In the genomic region with DNA sequence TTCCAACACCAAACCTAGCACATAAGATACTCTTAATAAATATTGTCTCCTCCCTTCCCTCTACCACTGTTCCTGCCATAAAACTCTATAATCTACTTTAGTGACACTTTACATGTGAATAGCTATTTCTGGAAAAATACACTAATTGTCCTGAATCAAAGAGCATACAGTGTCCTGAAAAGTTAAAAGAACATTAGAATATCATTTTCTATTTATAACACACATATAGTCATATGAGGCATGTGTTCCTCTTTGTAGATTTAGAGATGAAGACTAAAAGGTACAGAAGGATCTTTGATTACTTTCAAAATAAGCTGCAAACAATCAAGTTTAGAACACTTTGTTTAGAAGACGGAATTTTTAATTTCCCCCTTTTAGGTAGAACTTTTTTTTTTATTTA, we compare ENCODE assay signal across 35 cellular contexts. TPM values are rescaled to one million over a fixed set of nuclear protein-coding genes. Genes with fewer than 3 reads are reported as not detected.
A peak's percentile ranks its signal among the peaks of the same experiment; 100 is the strongest.
DNase-seq lines count a peak whose midpoint lies in the region; ATAC-seq and TF ChIP-seq lines count a peak whose summit lies in the region.
"Had no signal": no experiment of that assay in that cellular context is flagged by ENCODE, and none has a peak within 500 bp of the region (broad histone marks: within the 10 kb centered on the region; RNA-seq: fewer than 3 reads in every experiment).

No MANE protein-coding gene starts in this region.

- no peak for DNase-seq in activated CD8-positive, alpha-beta T cell treated with anti-CD3 and anti-CD28 coated beads for 36 hours
- no peak for DNase-seq in activated CD8-positive, alpha-beta T cell treated with anti-CD3 and anti-CD28 coated beads, Interleukin-2, amount 10 ng/mL, durations not matched to agents 7 days and 5 days
- DNase-seq in CD4-positive, alpha-beta T cell: no peak
- no peak for DNase-seq in naive thymus-derived CD4-positive, alpha-beta T cell
- DNase-seq in Peyer's patch (no peak), NCI-H1048 (lab: John Stamatoyannopoulos, UW) (no peak), neuronal stem cell (ENCODE audit: low spot score) (no peak)
- DNase-seq: activated CD4-positive, alpha-beta T cell treated with anti-CD3 and anti-CD28 coated beads for 1 hour; activated naive CD4-positive, alpha-beta T cell treated with Interleukin-2 at 50 U/mL for 16 hours; activated T-cell treated with anti-CD3 and anti-CD28 coated beads, Interleukin-2, amount 50 U/mL, for 1 hour; aorta; CD4-positive, CD25-positive, alpha-beta regulatory T cell; effector CD4-positive, alpha-beta T cell; HFFc6; Kasumi-1; left lung; NCI-H1417 treated with DMSO at 0.1 percent for 48 hours; NCI-H2081 treated with DMSO at 0.1 percent for 48 hours; NCI-H2227 treated with DMSO at 0.1 percent for 48 hours; NCI-H526 treated with DMSO at 0.1 percent for 48 hours; occipital lobe; Right ventricle myocardium superior; stimulated activated CD4-positive, alpha-beta T cell treated with anti-CD3 and anti-CD28 coated beads, Interleukin-15, amount 100 ng/mL, for 24 hours had no signal

- H2BK15ac ChIP-seq in neuronal stem cell (ENCODE audit: low read length): no peak overlapping the region

- no peak overlapping the region for H3K18ac ChIP-seq in neuronal stem cell (ENCODE audit: low read length)

- H3K79me1 ChIP-seq in neuronal stem cell (ENCODE audit: low read depth, low read length): peaks cover 3% of the 10 kb centered on the region

- H2AK5ac ChIP-seq in neuronal stem cell (ENCODE audit: low read depth, low read length): no peak overlapping the region

- no peak overlapping the region for H2AFZ ChIP-seq in neuronal stem cell (ENCODE audit: low read length)

- H3K4me3 Mint-ChIP-seq in activated CD8-positive, alpha-beta T cell treated with anti-CD3 and anti-CD28 coated beads for 36 hours: no peak overlapping the region
- H3K4me3 Mint-ChIP-seq in activated CD8-positive, alpha-beta T cell treated with anti-CD3 and anti-CD28 coated beads, Interleukin-2, amount 10 ng/mL, durations not matched to agents 7 days and 5 days: no peak overlapping the region
- H3K4me3 Mint-ChIP-seq in CD4-positive, alpha-beta T cell: no peak overlapping the region
- H3K4me3 Mint-ChIP-seq in activated T-helper 17 cell treated with anti-CD3 and anti-CD28 coated beads, Interleukin-2, amount 50 U/mL, for 72 hours: no peak overlapping the region
- H3K4me3 Mint-ChIP-seq in naive thymus-derived CD4-positive, alpha-beta T cell: no peak overlapping the region
- H3K4me3 Mint-ChIP-seq: CD4-positive, CD25-positive, alpha-beta regulatory T cell; HFFc6; stimulated activated memory B cell treated with anti-CD40 and anti-IgM and Interleukin-4, amounts not matched to agents 10 μg/mL and 1 μg/mL and 100 μg/mL, for 72 hours had no signal

- no peaks in the 10 kb centered on the region for H3K27me3 ChIP-seq in CD4-positive, alpha-beta T cell (ENCODE audit: control insufficient read depth, insufficient read depth, low read length)
- no peaks in the 10 kb centered on the region for H3K27me3 ChIP-seq in naive thymus-derived CD4-positive, alpha-beta T cell (ENCODE audit: control insufficient read depth in 2 of 2, insufficient read depth in 2 of 2, low read length in 2 of 2)
- H3K27me3 ChIP-seq in Peyer's patch (no peaks in the 10 kb centered on the region), neuronal stem cell (ENCODE audit: control insufficient read depth in 3 of 3, insufficient read depth in 3 of 3, low read depth in 1 of 3, low read length in 3 of 3) (no peaks in the 10 kb centered on the region)
- H3K27me3 ChIP-seq: left lung had no signal

- H2BK120ac ChIP-seq in neuronal stem cell (ENCODE audit: low read depth, low read length): no peak overlapping the region

- WGBS in neuronal stem cell (ENCODE audit: extremely low coverage in 2 of 2, insufficient read length in 2 of 2, insufficient replicate concordance in 1 of 2), 2 donors: no CpG with 5 or more reads among the region's 1 CpG

- no peak overlapping the region for H3K23ac ChIP-seq in neuronal stem cell (ENCODE audit: low read depth, low read length, poor library complexity)

- H3K4me2 ChIP-seq in neuronal stem cell (ENCODE audit: insufficient read depth, low read length, poor library complexity, severe bottlenecking): no peak overlapping the region

- no peak overlapping the region for H2BK12ac ChIP-seq in neuronal stem cell (ENCODE audit: low read length)

- peaks cover 32% of the 10 kb centered on the region for H3K36me3 Mint-ChIP-seq in activated CD8-positive, alpha-beta T cell treated with anti-CD3 and anti-CD28 coated beads for 36 hours (ENCODE audit: low read depth)
- H3K36me3 Mint-ChIP-seq in activated CD8-positive, alpha-beta T cell treated with anti-CD3 and anti-CD28 coated beads, Interleukin-2, amount 10 ng/mL, durations not matched to agents 7 days and 5 days (ENCODE audit: low read depth): peaks cover 43% of the 10 kb centered on the region
- peaks cover 49% of the 10 kb centered on the region for H3K36me3 Mint-ChIP-seq in CD4-positive, alpha-beta T cell (ENCODE audit: low read depth)
- peaks cover 55% of the 10 kb centered on the region for H3K36me3 Mint-ChIP-seq in activated T-helper 17 cell treated with anti-CD3 and anti-CD28 coated beads, Interleukin-2, amount 50 U/mL, for 72 hours (ENCODE audit: low read depth)
- H3K36me3 Mint-ChIP-seq in naive thymus-derived CD4-positive, alpha-beta T cell: peaks cover 3 to 25% (median 14%) of the 10 kb centered on the region in 5 donors

- no peak for TF ChIP-seq CTCF in activated CD8-positive, alpha-beta T cell treated with anti-CD3 and anti-CD28 coated beads for 36 hours (IDR thresholded peaks at IDR 0.05)
- TF ChIP-seq CTCF in CD4-positive, alpha-beta T cell (IDR thresholded peaks at IDR 0.05): no peak
- TF ChIP-seq CTCF in Peyer's patch (IDR thresholded peaks at IDR 0.05): no peak

- H3K27me3 Mint-ChIP-seq in activated CD8-positive, alpha-beta T cell treated with anti-CD3 and anti-CD28 coated beads for 36 hours: no peaks in the 10 kb centered on the region
- H3K27me3 Mint-ChIP-seq in activated CD8-positive, alpha-beta T cell treated with anti-CD3 and anti-CD28 coated beads, Interleukin-2, amount 10 ng/mL, durations not matched to agents 7 days and 5 days (ENCODE audit: low read depth): no peaks in the 10 kb centered on the region
- H3K27me3 Mint-ChIP-seq in CD4-positive, alpha-beta T cell: no peaks in the 10 kb centered on the region
- H3K27me3 Mint-ChIP-seq in activated T-helper 17 cell treated with anti-CD3 and anti-CD28 coated beads, Interleukin-2, amount 50 U/mL, for 72 hours: no peaks in the 10 kb centered on the region
- H3K27me3 Mint-ChIP-seq in naive thymus-derived CD4-positive, alpha-beta T cell: no peaks in the 10 kb centered on the region
- H3K27me3 Mint-ChIP-seq: stimulated activated memory B cell treated with anti-CD40 and anti-IgM and Interleukin-4, amounts not matched to agents 10 μg/mL and 1 μg/mL and 100 μg/mL, for 72 hours had no signal

- intact Hi-C loops in activated CD8-positive, alpha-beta T cell treated with anti-CD3 and anti-CD28 coated beads for 36 hours (cut with micrococcal nuclease): no loop called here
- intact Hi-C loops in CD4-positive, alpha-beta T cell (cut with DNase I, micrococcal nuclease): no loop called here
- intact Hi-C loops in naive thymus-derived CD4-positive, alpha-beta T cell (cut with micrococcal nuclease): no loop called here

- H3K36me3 ChIP-seq in naive thymus-derived CD4-positive, alpha-beta T cell (ENCODE audit: control insufficient read depth in 2 of 3, insufficient read depth in 3 of 3, low read length in 3 of 3): peaks cover 13 to 41% (median 30%) of the 10 kb centered on the region in 3 experiments
- H3K36me3 ChIP-seq in Peyer's patch (peaks cover 0 to 47% (median 0%) of the 10 kb centered on the region in 3 donors), neuronal stem cell (replicated peaks in 1 of 2; ENCODE audit: control insufficient read depth in 2 of 2, insufficient read depth in 2 of 2, low read length in 2 of 2) (peaks cover 7 to 57% of the 10 kb centered on the region in 2 donors)

- no peak overlapping the region for H3K9ac ChIP-seq in neuronal stem cell (ENCODE audit: low read depth, low read length, poor library complexity)

- CTCF ChIA-PET in activated CD8-positive, alpha-beta T cell treated with anti-CD3 and anti-CD28 coated beads for 36 hours (lab: Charles Lee): interaction anchor here (0.9 to 4.5 kb wide), 3 partner anchors 9 to 212 kb away, joined by 3 to 22 read pairs (median 7); no protein-coding TSS in a partner anchor
- CTCF ChIA-PET in activated CD8-positive, alpha-beta T cell treated with anti-CD3 and anti-CD28 coated beads, Interleukin-2, amount 10 ng/mL, durations not matched to agents 7 days and 5 days (lab: Charles Lee): interaction anchor here (1.1 to 7.2 kb wide), 2 partner anchors 8 to 12 kb away, joined by 3 to 52 read pairs; partner anchors contain the start of gene NCOA4
- CTCF ChIA-PET in CD4-positive, alpha-beta T cell (lab: Charles Lee): no interaction called here
- CTCF ChIA-PET in naive thymus-derived CD4-positive, alpha-beta T cell (lab: Charles Lee): interaction anchor here (0.7 to 1.4 kb wide), 2 partner anchors 10 to 11 kb away, joined by 3 read pairs; no protein-coding TSS in a partner anchor

- no peak for ATAC-seq in activated CD8-positive, alpha-beta T cell treated with anti-CD3 and anti-CD28 coated beads for 36 hours
- no peak for ATAC-seq in activated CD8-positive, alpha-beta T cell treated with anti-CD3 and anti-CD28 coated beads, Interleukin-2, amount 10 ng/mL, durations not matched to agents 7 days and 5 days
- ATAC-seq in CD4-positive, alpha-beta T cell (ENCODE audit: poor library complexity): no peak
- no peak for ATAC-seq in activated T-helper 17 cell treated with anti-CD3 and anti-CD28 coated beads, Interleukin-2, amount 50 U/mL, for 72 hours (replicated peaks)
- no peak for ATAC-seq in naive thymus-derived CD4-positive, alpha-beta T cell
- ATAC-seq: left lung; SK-N-SH treated with all-trans-retinoic acid at 6 μM for 48 hours; stimulated activated memory B cell treated with anti-CD40 and anti-IgM and Interleukin-4, amounts not matched to agents 10 μg/mL and 1 μg/mL and 100 μg/mL, for 72 hours had no signal

- POLR2A ChIA-PET in activated CD8-positive, alpha-beta T cell treated with anti-CD3 and anti-CD28 coated beads for 36 hours (lab: Charles Lee): interaction anchor here (1.2 to 1.7 kb wide), 2 partner anchors 12 to 15 kb away, joined by 3 to 5 read pairs; no protein-coding TSS in a partner anchor
- POLR2A ChIA-PET in activated CD8-positive, alpha-beta T cell treated with anti-CD3 and anti-CD28 coated beads, Interleukin-2, amount 10 ng/mL, durations not matched to agents 7 days and 5 days (lab: Charles Lee): no interaction called here
- POLR2A ChIA-PET in CD4-positive, alpha-beta T cell (lab: Charles Lee): interaction anchor here (0.5 to 0.8 kb wide), 2 partner anchors 13 to 15 kb away, joined by 3 read pairs; no protein-coding TSS in a partner anchor
- POLR2A ChIA-PET in naive thymus-derived CD4-positive, alpha-beta T cell (lab: Charles Lee): interaction anchor here (1.0 kb wide), 1 partner anchor 9 kb away, joined by 3 read pairs; no protein-coding TSS in a partner anchor

- peaks cover 51% of the 10 kb centered on the region for H3K4me1 Mint-ChIP-seq in activated CD8-positive, alpha-beta T cell treated with anti-CD3 and anti-CD28 coated beads for 36 hours (ENCODE audit: low read depth)
- H3K4me1 Mint-ChIP-seq in activated CD8-positive, alpha-beta T cell treated with anti-CD3 and anti-CD28 coated beads, Interleukin-2, amount 10 ng/mL, durations not matched to agents 7 days and 5 days (ENCODE audit: low read depth): peaks cover 35% of the 10 kb centered on the region
- H3K4me1 Mint-ChIP-seq in CD4-positive, alpha-beta T cell (ENCODE audit: low read depth): peaks cover 54% of the 10 kb centered on the region
- peaks cover 9% of the 10 kb centered on the region for H3K4me1 Mint-ChIP-seq in activated T-helper 17 cell treated with anti-CD3 and anti-CD28 coated beads, Interleukin-2, amount 50 U/mL, for 72 hours
- H3K4me1 Mint-ChIP-seq in naive thymus-derived CD4-positive, alpha-beta T cell: peaks cover 29 to 59% (median 51%) of the 10 kb centered on the region in 7 donors

- no peak overlapping the region for H4K91ac ChIP-seq in neuronal stem cell (ENCODE audit: low read depth, low read length, poor library complexity)

- H3K14ac ChIP-seq in neuronal stem cell (ENCODE audit: low read length): no peak overlapping the region

- H3K4me3 ChIP-seq in naive thymus-derived CD4-positive, alpha-beta T cell (ENCODE audit: low read length): no peak overlapping the region
- H3K4me3 ChIP-seq in Peyer's patch (no peak overlapping the region), neuronal stem cell (ENCODE audit: low read length in 2 of 2) (no peak overlapping the region)
- H3K4me3 ChIP-seq: left lung had no signal

- peak overlapping the region; percentile 30 for H3K27ac Mint-ChIP-seq in activated CD8-positive, alpha-beta T cell treated with anti-CD3 and anti-CD28 coated beads for 36 hours
- H3K27ac Mint-ChIP-seq in activated CD8-positive, alpha-beta T cell treated with anti-CD3 and anti-CD28 coated beads, Interleukin-2, amount 10 ng/mL, durations not matched to agents 7 days and 5 days: no peak overlapping the region
- peak overlapping the region; percentile 65 for H3K27ac Mint-ChIP-seq in CD4-positive, alpha-beta T cell
- peak overlapping the region; percentile 44 for H3K27ac Mint-ChIP-seq in activated T-helper 17 cell treated with anti-CD3 and anti-CD28 coated beads, Interleukin-2, amount 50 U/mL, for 72 hours
- H3K27ac Mint-ChIP-seq in naive thymus-derived CD4-positive, alpha-beta T cell: peak overlapping the region in 7 of 9 donors; percentile 17 to 89 (median 61)
- H3K27ac Mint-ChIP-seq: stimulated activated memory B cell treated with anti-CD40 and anti-IgM and Interleukin-4, amounts not matched to agents 10 μg/mL and 1 μg/mL and 100 μg/mL, for 72 hours had no signal

- H3K9me3 Mint-ChIP-seq in activated CD8-positive, alpha-beta T cell treated with anti-CD3 and anti-CD28 coated beads for 36 hours: no peaks in the 10 kb centered on the region
- no peaks in the 10 kb centered on the region for H3K9me3 Mint-ChIP-seq in activated CD8-positive, alpha-beta T cell treated with anti-CD3 and anti-CD28 coated beads, Interleukin-2, amount 10 ng/mL, durations not matched to agents 7 days and 5 days (ENCODE audit: insufficient read depth)
- no peaks in the 10 kb centered on the region for H3K9me3 Mint-ChIP-seq in CD4-positive, alpha-beta T cell
- no peaks in the 10 kb centered on the region for H3K9me3 Mint-ChIP-seq in activated T-helper 17 cell treated with anti-CD3 and anti-CD28 coated beads, Interleukin-2, amount 50 U/mL, for 72 hours
- H3K9me3 Mint-ChIP-seq in naive thymus-derived CD4-positive, alpha-beta T cell: no peaks in the 10 kb centered on the region
- H3K9me3 Mint-ChIP-seq: CD4-positive, CD25-positive, alpha-beta regulatory T cell; HFFc6; stimulated activated memory B cell treated with anti-CD40 and anti-IgM and Interleukin-4, amounts not matched to agents 10 μg/mL and 1 μg/mL and 100 μg/mL, for 72 hours had no signal

- H3K9me3 ChIP-seq in CD4-positive, alpha-beta T cell (ENCODE audit: control insufficient read depth, low read length): no peaks in the 10 kb centered on the region
- no peaks in the 10 kb centered on the region for H3K9me3 ChIP-seq in naive thymus-derived CD4-positive, alpha-beta T cell (ENCODE audit: control insufficient read depth in 2 of 3, low read length in 3 of 3)
- H3K9me3 ChIP-seq in Peyer's patch (no peaks in the 10 kb centered on the region), neuronal stem cell (replicated peaks in 1 of 2; ENCODE audit: control insufficient read depth in 2 of 2, insufficient read depth in 1 of 2, low read depth in 1 of 2, low read length in 2 of 2) (no peaks in the 10 kb centered on the region)
- H3K9me3 ChIP-seq: left lung had no signal

- H3K4me1 ChIP-seq in naive thymus-derived CD4-positive, alpha-beta T cell (ENCODE audit: control insufficient read depth in 2 of 2, insufficient read depth in 2 of 2, low read length in 2 of 2): peaks cover 16 to 20% of the 10 kb centered on the region in 2 donors
- peaks cover 0 to 53% (median 9%) of the 10 kb centered on the region in 4 donors for H3K4me1 ChIP-seq in Peyer's patch
- no peaks in the 10 kb centered on the region for H3K4me1 ChIP-seq in neuronal stem cell (ENCODE audit: control insufficient read depth in 2 of 2, insufficient read depth in 1 of 2, low read depth in 1 of 2, low read length in 2 of 2)

- no peak overlapping the region for H3K27ac ChIP-seq in CD4-positive, alpha-beta T cell (ENCODE audit: low read depth, low read length)
- H3K27ac ChIP-seq in naive thymus-derived CD4-positive, alpha-beta T cell (ENCODE audit: low read depth, low read length): no peak overlapping the region
- H3K27ac ChIP-seq in Peyer's patch (no peak overlapping the region), neuronal stem cell (replicated peaks; ENCODE audit: low read length) (no peak overlapping the region)
- H3K27ac ChIP-seq: epithelial cell of prostate had no signal

- no peak overlapping the region for H3K4ac ChIP-seq in neuronal stem cell (ENCODE audit: low read length)

- no peak overlapping the region for H4K8ac ChIP-seq in neuronal stem cell (ENCODE audit: low read depth, low read length)

- H2BK5ac ChIP-seq in neuronal stem cell (ENCODE audit: low read length): no peak overlapping the region

- TF ChIP-seq POLR2A in Peyer's patch (IDR thresholded peaks at IDR 0.05): no peak

RNA-seq across cellular contexts. Expression of gene NCOA4, which starts 13.6 kb away (rescaled TPM):
- total RNA-seq in activated CD8-positive, alpha-beta T cell treated with anti-CD3 and anti-CD28 coated beads for 36 hours: 10 to 100 TPM; 86.2 to 86.6 TPM
- 100 to 1,000 TPM; 119 to 120 TPM for total RNA-seq in activated CD8-positive, alpha-beta T cell treated with anti-CD3 and anti-CD28 coated beads, Interleukin-2, amount 10 ng/mL, durations not matched to agents 7 days and 5 days
- total RNA-seq in CD4-positive, alpha-beta T cell: 10 to 100 TPM; 41.0 to 42.9 TPM
- total RNA-seq in activated T-helper 17 cell treated with anti-CD3 and anti-CD28 coated beads, Interleukin-2, amount 50 U/mL, for 72 hours: 100 to 1,000 TPM in 1 of 2 donors, 10 to 100 TPM in 1; 74.0 to 114 TPM
- 100 to 1,000 TPM in 2 of 5 experiments, 10 to 100 TPM in 3; 54.6 to 126 (median 78.4) TPM for total RNA-seq in naive thymus-derived CD4-positive, alpha-beta T cell
- polyA plus RNA-seq in naive thymus-derived CD4-positive, alpha-beta T cell: 100 to 1,000 TPM; 167 to 181 TPM
- 100 to 1,000 TPM; 110 to 351 (median 184) TPM for total RNA-seq in Peyer's patch
- polyA plus RNA-seq in neuronal stem cell (2013, experiment 1 of 2): 39.8 TPM
- polyA plus RNA-seq in neuronal stem cell (2013, experiment 2 of 2): 39.0 TPM

RNA-seq across cellular contexts. Expression of gene MSMB, which starts 29.3 kb away (rescaled TPM):
- not detected for total RNA-seq in activated CD8-positive, alpha-beta T cell treated with anti-CD3 and anti-CD28 coated beads for 36 hours
- not detected for total RNA-seq in activated CD8-positive, alpha-beta T cell treated with anti-CD3 and anti-CD28 coated beads, Interleukin-2, amount 10 ng/mL, durations not matched to agents 7 days and 5 days
- total RNA-seq in CD4-positive, alpha-beta T cell: not detected
- not detected for total RNA-seq in activated T-helper 17 cell treated with anti-CD3 and anti-CD28 coated beads, Interleukin-2, amount 50 U/mL, for 72 hours
- total RNA-seq in naive thymus-derived CD4-positive, alpha-beta T cell: not detected
- not detected for polyA plus RNA-seq in naive thymus-derived CD4-positive, alpha-beta T cell
- not detected for total RNA-seq in Peyer's patch
- not detected for polyA plus RNA-seq in neuronal stem cell (2013, experiment 1 of 2)
- polyA plus RNA-seq in neuronal stem cell (2013, experiment 2 of 2): not detected
- total RNA-seq: activated CD8-positive, alpha-beta memory T cell treated with anti-CD3 and anti-CD28 coated beads for 36 hours; aorta; CD4-positive, CD25-positive, alpha-beta regulatory T cell; Daoy; glomerular endothelial cell; H1; myocyte; occipital lobe; Right ventricle myocardium superior; T-helper 2 cell treated with Interferon-gamma antibody and Interleukin-4, amounts not matched to agents 100 ng/mL and 5 ng/mL, for 36 hours; temporal lobe; urinary bladder had no signal
- polyA plus RNA-seq: aorta; CD4-positive, CD25-positive, alpha-beta regulatory T cell; H1 had no signal

RNA-seq across cellular contexts. Expression of gene TIMM23, which starts 44.5 kb away (rescaled TPM):
- 10 to 100 TPM; 70.7 to 76.2 TPM for total RNA-seq in activated CD8-positive, alpha-beta T cell treated with anti-CD3 and anti-CD28 coated beads for 36 hours
- 10 to 100 TPM; 61.3 to 61.9 TPM for total RNA-seq in activated CD8-positive, alpha-beta T cell treated with anti-CD3 and anti-CD28 coated beads, Interleukin-2, amount 10 ng/mL, durations not matched to agents 7 days and 5 days
- total RNA-seq in CD4-positive, alpha-beta T cell: 10 to 100 TPM; 32.2 to 32.9 TPM
- total RNA-seq in activated T-helper 17 cell treated with anti-CD3 and anti-CD28 coated beads, Interleukin-2, amount 50 U/mL, for 72 hours: 10 to 100 TPM; 32.0 to 86.0 TPM
- total RNA-seq in naive thymus-derived CD4-positive, alpha-beta T cell: 10 to 100 TPM; 21.0 to 58.1 (median 25.7) TPM
- 10 to 100 TPM; 57.6 to 61.7 TPM for polyA plus RNA-seq in naive thymus-derived CD4-positive, alpha-beta T cell
- 10 to 100 TPM; 24.5 to 62.2 (median 43.5) TPM for total RNA-seq in Peyer's patch
- polyA plus RNA-seq in neuronal stem cell (2013, experiment 1 of 2): 71.4 TPM
- 72.4 TPM for polyA plus RNA-seq in neuronal stem cell (2013, experiment 2 of 2)
